In genomic region chr5:68424799-68425537, GRCh38 we compare ENCODE assay signal across 8 cellular contexts.
DNase-seq lines count a peak whose midpoint lies in the region; ATAC-seq and TF ChIP-seq lines count a peak whose summit lies in the region.

No MANE protein-coding gene starts in this region.

- H3K36me3 ChIP-seq in aorta (ENCODE audit: control insufficient read depth in 1 of 2, insufficient read depth in 2 of 2, low read length in 1 of 2), result no peaks in the 10 kb centered on the region

- H3K4me3 ChIP-seq in coronary artery, result no peak overlapping the region
- H3K4me3 ChIP-seq in aorta (ENCODE audit: low read length in 2 of 2), result no peak overlapping the region

- 87 to 92% methylated on average over 6 of the region's 6 CpGs for WGBS in aorta, 2 donors

- no peak for TF ChIP-seq CTCF in coronary artery (IDR thresholded peaks at IDR 0.05)

- ATAC-seq in HG02759 (IDR thresholded peaks at IDR 0.05; ENCODE audit: unreplicated experiment) (peak; percentile 82), aorta (ENCODE audit: low FRiP score) (no peak)

- no peaks in the 10 kb centered on the region for H3K4me1 ChIP-seq in aorta (ENCODE audit: control insufficient read depth in 1 of 2, insufficient read depth in 2 of 2, low read length in 2 of 2)

- DNase-seq in activated CD4-positive, alpha-beta T cell treated with anti-CD3 and anti-CD28 coated beads for 4 hours, result peak; percentile 36 to 50
- no peak for DNase-seq in activated CD4-positive, alpha-beta T cell treated with anti-CD3 and anti-CD28 coated beads for 1 hour
- DNase-seq in NOMO-1 (lab: John Stamatoyannopoulos, UW; ENCODE audit: unreplicated experiment in 2 of 2) (peak; percentile 15 to 50), dermis microvascular lymphatic vessel endothelial cell (ENCODE audit: low read depth in 2 of 2) (peak; percentile 18 to 47), coronary artery (ENCODE audit: low spot score) (no peak), aorta (no peak), OCI-M2 (lab: John Stamatoyannopoulos, UW; ENCODE audit: unreplicated experiment) (no peak)

- no peaks in the 10 kb centered on the region for H3K9me3 ChIP-seq in aorta (ENCODE audit: control insufficient read depth, low read length)

- no peak overlapping the region for H3K27ac ChIP-seq in coronary artery
- H3K27ac ChIP-seq in aorta (ENCODE audit: low read depth in 1 of 2, low read length in 2 of 2), result no peak overlapping the region

- intact Hi-C loops in aorta (cut with DNase I), result no loop called here

- H3K27me3 ChIP-seq in aorta (ENCODE audit: control insufficient read depth in 1 of 2, insufficient read depth in 2 of 2, low read length in 1 of 2), result no peaks in the 10 kb centered on the region

Comparison
In these comparisons a context has a peak if more than half of its experiments do, and no peak if none do; other contexts are left out.
1. DNase-seq: peak in activated CD4-positive, alpha-beta T cell treated with anti-CD3 and anti-CD28 coated beads for 4 hours (2 of 2), NOMO-1 (2 of 2) and dermis microvascular lymphatic vessel endothelial cell (2 of 2); none in activated CD4-positive, alpha-beta T cell treated with anti-CD3 and anti-CD28 coated beads for 1 hour (single experiment), coronary artery (single experiment), aorta (0 of 2) and OCI-M2 (single experiment).